In the genomic region with DNA sequence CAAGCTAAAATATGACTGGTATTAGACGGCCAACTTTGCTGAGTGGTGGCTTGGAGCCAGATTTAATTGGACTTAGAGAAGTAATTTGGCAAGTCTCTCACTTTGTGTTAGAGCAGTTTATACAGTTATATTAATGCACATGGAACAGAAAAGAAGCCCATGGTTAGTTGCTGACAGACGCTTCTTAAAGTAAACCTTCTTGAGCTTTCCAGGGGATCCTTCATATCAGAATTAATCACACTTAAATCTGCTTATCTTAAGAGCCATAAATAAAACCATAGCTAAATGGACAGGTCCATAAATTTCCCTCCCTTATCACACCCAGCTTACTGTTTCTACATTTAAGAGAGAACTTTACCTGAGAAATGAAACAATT, we compare ENCODE assay signal across 16 cellular contexts. TPM values are rescaled to one million over a fixed set of nuclear protein-coding genes. Genes with fewer than 3 reads are reported as not detected.
A peak's percentile ranks its signal among the peaks of the same experiment; 100 is the strongest.
DNase-seq lines count a peak whose midpoint lies in the region; ATAC-seq and TF ChIP-seq lines count a peak whose summit lies in the region.
"Had no signal": no experiment of that assay in that cellular context is flagged by ENCODE, and none has a peak within 500 bp of the region (broad histone marks: within the 10 kb centered on the region; RNA-seq: fewer than 3 reads in every experiment).

No MANE protein-coding gene starts in this region.

- H3K9me3 Mint-ChIP-seq in CD4-positive, alpha-beta T cell, result no peaks in the 10 kb centered on the region
- no peaks in the 10 kb centered on the region for H3K9me3 Mint-ChIP-seq in T-helper 2 cell treated with Interferon-gamma antibody and Interleukin-4, amounts not matched to agents 5 μg/mL and 100 μg/mL, for 36 hours
- H3K9me3 Mint-ChIP-seq: activated naive CD8-positive, alpha-beta T cell treated with anti-CD3 and anti-CD28 coated beads, Interleukin-2, amount 10 ng/mL, durations not matched to agents 7 days and 5 days; activated T-cell treated with anti-CD3 and anti-CD28 coated beads, Interleukin-2, amount 50 U/mL, for 4 hours had no signal

- H3K4me3 ChIP-seq in HEK293 (ENCODE audit: low read depth, low read length), result no peak overlapping the region
- H3K4me3 ChIP-seq in PC-9, result no peak overlapping the region
- no peak overlapping the region for H3K4me3 ChIP-seq in esophagus muscularis mucosa
- no peak overlapping the region for H3K4me3 ChIP-seq in thyroid gland (replicated peaks in 1 of 3)

- H3K27me3 ChIP-seq in PC-9 (ENCODE audit: insufficient read depth, low read depth), result no peaks in the 10 kb centered on the region
- H3K27me3 ChIP-seq in esophagus muscularis mucosa, result no peaks in the 10 kb centered on the region
- H3K27me3 ChIP-seq in thyroid gland, result no peaks in the 10 kb centered on the region
- H3K27me3 ChIP-seq in CD4-positive, alpha-beta T cell (ENCODE audit: control insufficient read depth, insufficient read depth, low read length), result no peaks in the 10 kb centered on the region

- H3K27ac ChIP-seq in HEK293 (ENCODE audit: extremely low read depth, low read depth, low read length) (peak overlapping the region; percentile 47; the same call in 1 of the 2 replicates), PC-9 (peak overlapping the region; percentile 80), esophagus muscularis mucosa (replicated peaks in 1 of 4) (no peak overlapping the region), thyroid gland (peak overlapping the region in 2 of 3 donors; percentile 21 to 32)
- no peak overlapping the region for H3K27ac ChIP-seq in CD4-positive, alpha-beta T cell (ENCODE audit: low read depth, low read length)
- H3K27ac ChIP-seq: KMS-11 had no signal

- H3K27ac Mint-ChIP-seq in CD4-positive, alpha-beta T cell, result no peak overlapping the region
- no peak overlapping the region for H3K27ac Mint-ChIP-seq in T-helper 2 cell treated with Interferon-gamma antibody and Interleukin-4, amounts not matched to agents 5 μg/mL and 100 μg/mL, for 36 hours
- H3K27ac Mint-ChIP-seq: activated naive CD8-positive, alpha-beta T cell treated with anti-CD3 and anti-CD28 coated beads, Interleukin-2, amount 10 ng/mL, durations not matched to agents 7 days and 5 days; progenitor cell of endocrine pancreas had no signal

- no peak overlapping the region for H3K4me3 Mint-ChIP-seq in CD4-positive, alpha-beta T cell
- H3K4me3 Mint-ChIP-seq in T-helper 2 cell treated with Interferon-gamma antibody and Interleukin-4, amounts not matched to agents 5 μg/mL and 100 μg/mL, for 36 hours, result no peak overlapping the region
- H3K4me3 Mint-ChIP-seq: activated naive CD8-positive, alpha-beta T cell treated with anti-CD3 and anti-CD28 coated beads, Interleukin-2, amount 10 ng/mL, durations not matched to agents 7 days and 5 days; activated T-cell treated with anti-CD3 and anti-CD28 coated beads, Interleukin-2, amount 50 U/mL, for 4 hours had no signal

- no peak for TF ChIP-seq EP300 in esophagus muscularis mucosa (IDR thresholded peaks at IDR 0.05)

- no peaks in the 10 kb centered on the region for H3K79me2 ChIP-seq in PC-9 (ENCODE audit: low read depth)

- H3K4me1 ChIP-seq in HEK293 (ENCODE audit: control insufficient read depth, insufficient read depth, low read length), result peaks cover 25% of the 10 kb centered on the region
- H3K4me1 ChIP-seq in PC-9 (replicated peaks; ENCODE audit: insufficient read depth), result peaks cover 62% of the 10 kb centered on the region
- H3K4me1 ChIP-seq in esophagus muscularis mucosa, result peaks cover 15 to 36% (median 23%) of the 10 kb centered on the region in 4 donors
- peaks cover 19 to 29% of the 10 kb centered on the region in 2 donors for H3K4me1 ChIP-seq in thyroid gland

- POLR2A ChIA-PET in HEK293 (lab: Yijun Ruan, JAX), result no interaction called here
- POLR2A ChIA-PET in PC-9 (lab: Charles Lee; ENCODE audit: unreplicated experiment), result no interaction called here
- POLR2A ChIA-PET in CD4-positive, alpha-beta T cell (lab: Charles Lee), result no interaction called here

- TSS peak; percentile 26 for BruUV-seq in PC-9 (replicated peaks; lab: Mats Ljungman, UMichigan)

- peaks cover 46% of the 10 kb centered on the region for H3F3A ChIP-seq in PC-9 (ENCODE audit: insufficient read depth, low read depth)

- no peak for TF ChIP-seq POLR2A in esophagus muscularis mucosa (IDR thresholded peaks at IDR 0.05; ENCODE audit: low read depth)
- no peak for TF ChIP-seq POLR2A in thyroid gland (IDR thresholded peaks at IDR 0.05)

- H3K4me1 Mint-ChIP-seq in CD4-positive, alpha-beta T cell (ENCODE audit: low read depth), result peaks cover 14% of the 10 kb centered on the region
- H3K4me1 Mint-ChIP-seq in T-helper 2 cell treated with Interferon-gamma antibody and Interleukin-4, amounts not matched to agents 5 μg/mL and 100 μg/mL, for 36 hours (ENCODE audit: low read depth), result peaks cover 11% of the 10 kb centered on the region

- no peaks in the 10 kb centered on the region for H3K27me3 Mint-ChIP-seq in CD4-positive, alpha-beta T cell
- peaks cover 6% of the 10 kb centered on the region for H3K27me3 Mint-ChIP-seq in T-helper 2 cell treated with Interferon-gamma antibody and Interleukin-4, amounts not matched to agents 5 μg/mL and 100 μg/mL, for 36 hours (ENCODE audit: low read depth)

- H3K36me3 ChIP-seq in HEK293 (ENCODE audit: control insufficient read depth in 2 of 2, insufficient read depth in 1 of 2, low read length in 2 of 2) (no peaks in the 10 kb centered on the region), PC-9 (ENCODE audit: low read depth) (no peaks in the 10 kb centered on the region), esophagus muscularis mucosa (no peaks in the 10 kb centered on the region), thyroid gland (no peaks in the 10 kb centered on the region)

- H2AFZ ChIP-seq in PC-9, result no peak overlapping the region

- CTCF ChIA-PET in HEK293 (lab: Yijun Ruan, JAX) (interaction anchor here (1.7 to 1.9 kb wide), 2 partner anchors 114 to 118 kb away, joined by 5 to 17 read pairs; no protein-coding TSS in a partner anchor), PC-9 (lab: Charles Lee) (interaction anchor here (1.1 to 1.5 kb wide), 2 partner anchors 70 to 117 kb away, joined by 3 to 5 read pairs; no protein-coding TSS in a partner anchor)
- CTCF ChIA-PET in CD4-positive, alpha-beta T cell (lab: Charles Lee), result interaction anchor here (1.6 kb wide), 1 partner anchor 124 kb away, joined by 4 read pairs; no protein-coding TSS in a partner anchor

- no peaks in the 10 kb centered on the region for H3K36me3 Mint-ChIP-seq in CD4-positive, alpha-beta T cell (ENCODE audit: low read depth)
- no peaks in the 10 kb centered on the region for H3K36me3 Mint-ChIP-seq in T-helper 2 cell treated with Interferon-gamma antibody and Interleukin-4, amounts not matched to agents 5 μg/mL and 100 μg/mL, for 36 hours (ENCODE audit: low read depth)
- H3K36me3 Mint-ChIP-seq: activated naive CD8-positive, alpha-beta T cell treated with anti-CD3 and anti-CD28 coated beads, Interleukin-2, amount 10 ng/mL, durations not matched to agents 7 days and 5 days had no signal

- H3K9me3 ChIP-seq in HEK293 (ENCODE audit: control insufficient read depth, insufficient read depth, low read depth, low read length), result no peaks in the 10 kb centered on the region
- no peaks in the 10 kb centered on the region for H3K9me3 ChIP-seq in PC-9 (ENCODE audit: insufficient read depth, low read depth)
- H3K9me3 ChIP-seq in esophagus muscularis mucosa, result no peaks in the 10 kb centered on the region
- no peaks in the 10 kb centered on the region for H3K9me3 ChIP-seq in thyroid gland
- no peaks in the 10 kb centered on the region for H3K9me3 ChIP-seq in CD4-positive, alpha-beta T cell (ENCODE audit: control insufficient read depth, low read length)

- intact Hi-C loops in PC-9 (cut with micrococcal nuclease; ENCODE audit: unreplicated experiment) (loop anchor here (5.0 to 10.0 kb wide), 2 partner anchors 52 to 199 kb away; a partner anchor contains a TSS), esophagus muscularis mucosa (cut with DNase I) (loop anchor here (10.0 kb wide), 1 partner anchor 179 kb away; no protein-coding TSS in a partner anchor), thyroid gland (cut with DNase I) (loop anchor here (10.0 kb wide), 1 partner anchor 179 kb away; no protein-coding TSS in a partner anchor)
- intact Hi-C loops in CD4-positive, alpha-beta T cell (cut with DNase I, micrococcal nuclease), result loop anchor here in 1 of 2 experiments (10.0 kb wide), 3 partner anchors 279 to 1071 kb away; a partner anchor contains a TSS

- H3K9me2 ChIP-seq in PC-9 (ENCODE audit: insufficient read depth), result no peaks in the 10 kb centered on the region

- no peak for DNase-seq in PC-9
- peak; percentile 66 for DNase-seq in esophagus muscularis mucosa (ENCODE audit: extremely low spot score)
- peak in 1 of 2 donors; percentile 49 for DNase-seq in thyroid gland
- no peak for DNase-seq in CD4-positive, alpha-beta T cell
- no peak for DNase-seq in T-helper 2 cell treated with Interferon-gamma antibody and Interleukin-4, amounts not matched to agents 5 μg/mL and 100 μg/mL, for 36 hours (ENCODE audit: low spot score)
- DNase-seq: activated CD4-positive, alpha-beta T cell treated with anti-CD3 and anti-CD28 coated beads, Interleukin-2, amount 50 U/mL, for 4 hours; activated naive CD8-positive, alpha-beta T cell treated with anti-CD3 and anti-CD28 coated beads, Interleukin-2, amount 10 ng/mL, durations not matched to agents 7 days and 5 days; activated T-cell treated with anti-CD3 and anti-CD28 coated beads, Interleukin-2, amount 50 U/mL, for 4 hours; GOT3; NCI-H1436 treated with DMSO at 0.1 percent for 48 hours; NCI-H510A treated with DMSO at 0.1 percent for 48 hours had no signal

- H3K4me2 ChIP-seq in PC-9, result peak overlapping the region; percentile 59
- H3K4me2 ChIP-seq: KMS-11 had no signal

- no peak for TF ChIP-seq CTCF in HEK293 (tag by site-specific recombination; IDR thresholded peaks at IDR 0.05)
- TF ChIP-seq CTCF in PC-9 (conservative IDR thresholded peaks at IDR 0.05), result no peak
- TF ChIP-seq CTCF in esophagus muscularis mucosa (IDR thresholded peaks at IDR 0.05), result no peak
- TF ChIP-seq CTCF in thyroid gland (IDR thresholded peaks at IDR 0.05), result no peak
- TF ChIP-seq CTCF in CD4-positive, alpha-beta T cell (IDR thresholded peaks at IDR 0.05), result no peak

- no peaks in the 10 kb centered on the region for H4K20me1 ChIP-seq in PC-9 (ENCODE audit: insufficient read depth)

- WGBS in esophagus muscularis mucosa, result 34% methylated on average over 2 of the region's 2 CpGs
- WGBS in thyroid gland, 2 donors, result 25 to 27% methylated on average over 2 of the region's 2 CpGs

- no peak for ATAC-seq in GM21390 (IDR thresholded peaks at IDR 0.05; ENCODE audit: unreplicated experiment)
- ATAC-seq in CD4-positive, alpha-beta T cell (ENCODE audit: poor library complexity), result no peak
- ATAC-seq: activated T-cell treated with anti-CD3 and anti-CD28 coated beads, Interleukin-2, amount 50 U/mL, for 4 hours had no signal

TF ChIP-seq in HEK293, 187 proteins besides CTCF, POLR2A, EP300 and RAD21 (continues in another document):
- 0 out of 2 replicates have a peak, but pooled peaks have one; percentile 29 for TF ChIP-seq IKZF3 (tag by site-specific recombination; IDR thresholded peaks at IDR 0.05)

RNA-seq across cellular contexts. Expression of a gene that starts 9.6 kb away (rescaled TPM):
- total RNA-seq in PC-9 (2021), result 0.41 TPM in 1 of 2 replicates, not detected in the other
- total RNA-seq in esophagus muscularis mucosa, result not detected
- total RNA-seq in thyroid gland, result 1 to 10 TPM in 1 of 4 donors, not detected in 3; 1.2 TPM
- not detected for total RNA-seq in CD4-positive, alpha-beta T cell
- total RNA-seq: activated naive CD8-positive, alpha-beta T cell treated with anti-CD3 and anti-CD28 coated beads, Interleukin-2, amount 10 ng/mL, durations not matched to agents 7 days and 5 days; activated T-cell treated with anti-CD3 and anti-CD28 coated beads, Interleukin-2, amount 50 U/mL, for 4 hours; RPMI7951 had no signal

RNA-seq across cellular contexts. Expression of a gene that starts 49.7 kb away (rescaled TPM):
- total RNA-seq in PC-9 (2021) (7.3 and 7.5 TPM in 2 replicates), esophagus muscularis mucosa (1 to 10 TPM; 1.2 to 6.7 (median 5.0) TPM), thyroid gland (10 to 100 TPM; 15.7 to 23.2 (median 19.3) TPM)
- total RNA-seq in CD4-positive, alpha-beta T cell, result 1 to 10 TPM; 3.0 to 3.2 TPM

Comparison
In these comparisons a context has a peak if more than half of its experiments do, and no peak if none do; other contexts are left out.
1. H3K27ac ChIP-seq: peak in HEK293 (single experiment), PC-9 (single experiment) and thyroid gland (2 of 3); none in esophagus muscularis mucosa (0 of 4) and CD4-positive, alpha-beta T cell (single experiment).